In the genomic region with DNA sequence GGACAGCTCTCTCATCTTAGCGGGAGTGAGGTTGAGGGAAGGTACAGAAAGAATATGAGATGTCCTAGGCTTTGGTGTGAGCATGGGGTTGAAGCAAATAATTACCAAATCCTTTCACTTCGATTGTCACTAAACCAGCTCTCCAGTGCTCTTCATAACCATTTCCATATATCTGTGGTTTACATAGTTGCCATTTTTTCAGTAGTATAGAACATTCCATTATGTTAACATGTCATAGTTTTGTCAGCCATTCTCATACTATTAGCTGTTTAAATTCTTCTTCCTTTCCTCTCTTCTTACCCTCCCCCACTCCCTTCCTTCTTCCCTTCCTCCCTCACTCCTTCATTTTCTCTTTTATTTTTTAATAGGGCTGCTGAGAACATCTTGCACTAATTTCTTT, we compare ENCODE assay signal across 19 cellular contexts.
"Had no signal": no experiment of that assay in that cellular context is flagged by ENCODE, and none has a peak within 500 bp of the region (broad histone marks: within the 10 kb centered on the region; RNA-seq: fewer than 3 reads in every experiment).

No MANE protein-coding gene starts in this region.

- H3K27me3 ChIP-seq: ascending aorta, cardiac muscle cell, sigmoid colon, upper lobe of right lung had no signal

- H3K4me1 Mint-ChIP-seq: activated CD4-positive, alpha-beta T cell treated with anti-CD3 and anti-CD28 coated beads for 36 hours had no signal

- H3K27ac Mint-ChIP-seq: activated CD4-positive, alpha-beta memory T cell treated with anti-CD3 and anti-CD28 coated beads, Interleukin-2, amount 10 ng/mL, durations not matched to agents 7 days and 5 days; activated CD4-positive, alpha-beta T cell treated with anti-CD3 and anti-CD28 coated beads for 36 hours; naive thymus-derived CD8-positive, alpha-beta T cell; stimulated activated naive CD8-positive, alpha-beta T cell treated with anti-CD3 and anti-CD28 coated beads, Interleukin-15, Interleukin-2, amounts not matched to agents 100 ng/mL and 50 ng/mL, for 24 hours; T-cell had no signal

- H3K27ac ChIP-seq: ascending aorta, cardiac muscle cell, psoas muscle, upper lobe of right lung had no signal

- H3K9me3 Mint-ChIP-seq: activated CD4-positive, alpha-beta memory T cell treated with anti-CD3 and anti-CD28 coated beads, Interleukin-2, amount 10 ng/mL, durations not matched to agents 7 days and 5 days; naive thymus-derived CD8-positive, alpha-beta T cell; stimulated activated naive CD8-positive, alpha-beta T cell treated with anti-CD3 and anti-CD28 coated beads, Interleukin-15, Interleukin-2, amounts not matched to agents 100 ng/mL and 50 ng/mL, for 24 hours; T-cell had no signal

- H3K4me3 ChIP-seq: ascending aorta, cardiac muscle cell, mucosa of descending colon, psoas muscle, sigmoid colon, upper lobe of right lung had no signal

- ATAC-seq: activated CD4-positive, alpha-beta T cell treated with anti-CD3 and anti-CD28 coated beads for 36 hours; mucosa of descending colon; naive thymus-derived CD8-positive, alpha-beta T cell; T-cell; upper lobe of right lung had no signal

- H3K9me3 ChIP-seq: ascending aorta, mucosa of descending colon, sigmoid colon, upper lobe of right lung had no signal

- DNase-seq: activated CD4-positive, alpha-beta memory T cell treated with anti-CD3 and anti-CD28 coated beads, Interleukin-2, amount 10 ng/mL, durations not matched to agents 7 days and 5 days; activated CD4-positive, alpha-beta T cell treated with anti-CD3 and anti-CD28 coated beads for 36 hours; activated T-cell treated with anti-CD3 and anti-CD28 coated beads, Interleukin-2, amount 50 U/mL, for 48 hours; effector memory CD4-positive, alpha-beta T cell; head of caudate nucleus; mammary epithelial cell; mucosa of descending colon; naive thymus-derived CD8-positive, alpha-beta T cell; nucleus accumbens; psoas muscle; sigmoid colon; stimulated activated CD4-positive, alpha-beta T cell treated with anti-CD3 and anti-CD28 coated beads, Interleukin-4, amount 100 ng/mL, for 1 hour; stimulated activated CD8-positive, alpha-beta memory T cell treated with anti-CD3 and anti-CD28 coated beads, Interleukin-4, amount 100 ng/mL, for 48 hours; T-cell; upper lobe of right lung; WERI-Rb-1 had no signal

- H3K4me3 Mint-ChIP-seq: activated CD4-positive, alpha-beta memory T cell treated with anti-CD3 and anti-CD28 coated beads, Interleukin-2, amount 10 ng/mL, durations not matched to agents 7 days and 5 days; activated CD4-positive, alpha-beta T cell treated with anti-CD3 and anti-CD28 coated beads for 36 hours; naive thymus-derived CD8-positive, alpha-beta T cell; stimulated activated naive CD8-positive, alpha-beta T cell treated with anti-CD3 and anti-CD28 coated beads, Interleukin-15, Interleukin-2, amounts not matched to agents 100 ng/mL and 50 ng/mL, for 24 hours; T-cell had no signal

- H3K4me1 ChIP-seq: upper lobe of right lung had no signal

- H3K27me3 Mint-ChIP-seq: activated CD4-positive, alpha-beta memory T cell treated with anti-CD3 and anti-CD28 coated beads, Interleukin-2, amount 10 ng/mL, durations not matched to agents 7 days and 5 days; activated CD4-positive, alpha-beta T cell treated with anti-CD3 and anti-CD28 coated beads for 36 hours; naive thymus-derived CD8-positive, alpha-beta T cell; stimulated activated naive CD8-positive, alpha-beta T cell treated with anti-CD3 and anti-CD28 coated beads, Interleukin-15, Interleukin-2, amounts not matched to agents 100 ng/mL and 50 ng/mL, for 24 hours; T-cell had no signal

- H3K36me3 ChIP-seq: ascending aorta, cardiac muscle cell, sigmoid colon, upper lobe of right lung, WERI-Rb-1 had no signal
